ENCODE assay signal across 2 cellular contexts in genomic region chr20:3786665-3787639, GRCh38.
TF ChIP-seq lines count a peak whose summit lies in the region.

CENPB (minus strand) TSS chr20:3786740; CDS start chr20:3786483, 257 bp downstream.

TF ChIP-seq in Ishikawa, 13 proteins besides CTCF, POLR2A, EP300 and RAD21 (continued from another document):
- TF ChIP-seq MAX (IDR thresholded peaks at IDR 0.05) = peak; percentile 16; the same call in 1 of the 2 replicates
- peak; percentile 52 for TF ChIP-seq TEAD4 (IDR thresholded peaks at IDR 0.05)
- no peak for TF ChIP-seq TCF12 (IDR thresholded peaks at IDR 0.05; ENCODE audit: low read depth)
- TF ChIP-seq FOXM1 (IDR thresholded peaks at IDR 0.05; ENCODE audit: borderline replicate concordance, low read depth) = no peak
- peak; percentile 60 for TF ChIP-seq REST (IDR thresholded peaks at IDR 0.05; ENCODE audit: low read depth)
- TF ChIP-seq EGR1 (IDR thresholded peaks at IDR 0.05) = no peak
- TF ChIP-seq TAF1 (IDR thresholded peaks at IDR 0.05; ENCODE audit: low read depth) = peak; percentile 25; the same call in 1 of the 2 replicates
- no peak for TF ChIP-seq USF1 (IDR thresholded peaks at IDR 0.05)
- TF ChIP-seq NFIC (IDR thresholded peaks at IDR 0.05) = no peak
- no peak for TF ChIP-seq YY1 (IDR thresholded peaks at IDR 0.05; ENCODE audit: low read depth)
- no peak for TF ChIP-seq ZBTB7A (IDR thresholded peaks at IDR 0.05; ENCODE audit: low read depth)
- no peak for TF ChIP-seq CEBPB (IDR thresholded peaks at IDR 0.05)

TF ChIP-seq in PFSK-1, 5 proteins besides CTCF, POLR2A, EP300 and RAD21 (continued from another document):
- TF ChIP-seq TAF1 (IDR thresholded peaks at IDR 0.05; ENCODE audit: borderline replicate concordance, insufficient read depth, low read length) (no peak), REST (IDR thresholded peaks at IDR 0.05; ENCODE audit: insufficient read depth in 1 of 2, low read depth in 2 of 2, low read length in 2 of 2) (peak; percentile 73 to 89)
